Comparison of ENCODE assay signal across 8 cellular contexts in the genomic region with DNA sequence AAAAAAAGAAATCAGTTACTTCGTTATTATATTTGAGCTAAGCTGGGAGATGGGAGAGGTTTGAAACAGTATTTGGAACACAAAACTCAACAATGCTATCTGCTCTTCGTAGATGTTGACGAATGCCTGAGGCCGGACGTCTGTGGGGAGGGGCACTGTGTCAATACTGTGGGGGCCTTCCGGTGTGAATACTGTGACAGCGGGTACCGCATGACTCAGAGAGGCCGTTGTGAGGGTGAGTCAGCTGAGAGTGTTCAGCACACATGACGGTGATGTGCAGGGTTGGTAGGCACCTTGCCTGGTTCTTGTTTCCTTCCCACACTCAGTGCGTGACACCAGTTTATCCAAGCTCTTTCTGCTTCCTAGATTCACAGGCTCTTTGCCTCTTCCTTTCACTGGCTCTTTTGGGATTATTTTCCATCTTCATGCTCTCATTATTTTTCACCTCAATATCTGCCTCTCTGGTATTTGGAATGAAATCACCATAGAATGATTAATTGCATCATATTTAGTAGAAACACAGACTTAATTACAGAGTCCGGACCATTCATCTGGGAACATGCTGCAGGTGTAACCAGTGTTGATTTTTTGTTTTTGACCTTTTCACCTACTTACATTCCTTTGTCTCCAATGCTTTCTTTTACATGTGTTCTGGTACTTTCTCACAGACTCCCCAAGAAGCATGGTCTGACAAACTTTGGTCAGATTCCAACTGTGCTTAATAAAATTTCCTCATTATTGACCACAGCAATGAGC.
A peak's percentile ranks its signal among the peaks of the same experiment; 100 is the strongest.
DNase-seq lines count a peak whose midpoint lies in the region; ATAC-seq lines count a peak whose summit lies in the region.

No MANE protein-coding gene starts in this region.

- no peak overlapping the region for H3K27ac Mint-ChIP-seq in activated CD4-positive, alpha-beta memory T cell treated with anti-CD3 and anti-CD28 coated beads for 36 hours

- CTCF ChIA-PET in activated CD4-positive, alpha-beta memory T cell treated with anti-CD3 and anti-CD28 coated beads for 36 hours (lab: Charles Lee), result no interaction called here

- no peak overlapping the region for H3K4me3 Mint-ChIP-seq in activated CD4-positive, alpha-beta memory T cell treated with anti-CD3 and anti-CD28 coated beads for 36 hours

- intact Hi-C loops in activated CD4-positive, alpha-beta memory T cell treated with anti-CD3 and anti-CD28 coated beads for 36 hours (cut with micrococcal nuclease), result loop anchor here (10.0 kb wide), 1 partner anchor 89 kb away; no protein-coding TSS in a partner anchor

- peak in 2 of 3 experiments; percentile 35 to 75 for DNase-seq in NCI-H1417 (lab: John Stamatoyannopoulos, UW)
- DNase-seq in NCI-H1417 treated with DMSO at 0.1 percent for 48 hours (lab: John Stamatoyannopoulos, UW), result no peak
- peak; percentile 67 for DNase-seq in activated CD4-positive, alpha-beta memory T cell treated with anti-CD3 and anti-CD28 coated beads for 36 hours
- peak; percentile 76 for DNase-seq in glomerular visceral epithelial cell (ENCODE audit: extremely low spot score)
- peak; percentile 32 for DNase-seq in stimulated activated CD8-positive, alpha-beta memory T cell treated with anti-CD3 and anti-CD28 coated beads, Interleukin-4, amount 100 ng/mL, for 24 hours (ENCODE audit: low read depth)

- POLR2A ChIA-PET in activated CD4-positive, alpha-beta memory T cell treated with anti-CD3 and anti-CD28 coated beads for 36 hours (lab: Charles Lee), result no interaction called here

- H3K4me1 Mint-ChIP-seq in activated CD4-positive, alpha-beta memory T cell treated with anti-CD3 and anti-CD28 coated beads for 36 hours (ENCODE audit: low read depth), result peaks cover 7% of the 10 kb centered on the region

- ATAC-seq in HG03175 (IDR thresholded peaks at IDR 0.05; ENCODE audit: unreplicated experiment) (no peak), HG03432 (IDR thresholded peaks at IDR 0.05; ENCODE audit: unreplicated experiment) (no peak), GM18519 (IDR thresholded peaks at IDR 0.05; ENCODE audit: low FRiP score, unreplicated experiment) (no peak)

- H3K36me3 Mint-ChIP-seq in activated CD4-positive, alpha-beta memory T cell treated with anti-CD3 and anti-CD28 coated beads for 36 hours, result no peaks in the 10 kb centered on the region

- H3K9me3 Mint-ChIP-seq in activated CD4-positive, alpha-beta memory T cell treated with anti-CD3 and anti-CD28 coated beads for 36 hours, result no peaks in the 10 kb centered on the region

- peaks cover 9% of the 10 kb centered on the region for H3K27me3 Mint-ChIP-seq in activated CD4-positive, alpha-beta memory T cell treated with anti-CD3 and anti-CD28 coated beads for 36 hours
